Comparison of ENCODE assay signal across 9 cellular contexts in the genomic region with DNA sequence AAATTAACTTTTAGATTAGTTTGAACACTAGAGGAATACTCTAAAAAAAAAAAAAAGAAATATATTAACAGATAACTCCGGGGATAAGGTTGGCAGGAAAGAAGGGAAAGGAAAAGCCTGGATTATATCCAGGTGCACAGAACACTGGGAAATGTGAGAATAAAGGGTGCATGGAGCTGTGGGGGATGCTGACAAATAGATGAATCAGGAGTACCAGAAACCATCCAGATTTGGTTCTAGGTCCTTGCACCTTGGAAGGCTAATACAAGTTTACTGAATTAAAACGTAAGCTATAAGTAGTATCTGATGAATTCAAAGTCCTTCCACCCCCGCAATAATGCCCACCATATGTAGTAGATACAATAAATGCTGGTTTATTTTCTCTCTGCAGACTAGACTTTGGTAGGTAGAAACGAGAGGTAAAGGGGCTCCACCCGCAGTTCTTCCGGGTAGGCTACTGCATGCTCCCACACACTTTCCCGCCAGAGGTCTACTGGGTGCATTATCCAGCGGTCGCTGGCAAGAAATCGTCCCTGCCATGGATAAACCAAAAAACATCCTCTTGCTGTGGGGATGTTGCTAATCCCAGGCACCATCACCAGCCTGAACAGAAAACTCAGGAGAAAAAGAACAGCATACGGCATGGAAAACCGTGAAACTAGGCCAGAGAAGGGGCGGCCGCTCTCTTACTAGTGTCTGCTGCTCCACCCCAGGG. TPM values are rescaled to one million over a fixed set of nuclear protein-coding genes. Genes with fewer than 3 reads are reported as not detected.
DNase-seq lines count a peak whose midpoint lies in the region; ATAC-seq and TF ChIP-seq lines count a peak whose summit lies in the region.
"Had no signal": no experiment of that assay in that cellular context is flagged by ENCODE, and none has a peak within 500 bp of the region (broad histone marks: within the 10 kb centered on the region; RNA-seq: fewer than 3 reads in every experiment).

No MANE protein-coding gene starts in this region.

- 55 to 65% methylated on average over 5 to 14 of the region's 14 CpGs for WGBS in endodermal cell (ENCODE audit: insufficient coverage in 1 of 2, insufficient read length in 1 of 2), 2 experiments

- no peaks in the 10 kb centered on the region for H3K36me3 ChIP-seq in endodermal cell (ENCODE audit: control insufficient read depth, insufficient read depth, low read length)

- POLR2A ChIA-PET in naive thymus-derived CD8-positive, alpha-beta T cell (lab: Charles Lee): no interaction called here

- ATAC-seq in stimulated activated naive CD8-positive, alpha-beta T cell treated with anti-CD3 and anti-CD28 coated beads, Interleukin-15, Interleukin-2, amounts not matched to agents 100 U/mL and 50 U/mL, for 24 hours: no peak
- no peak for ATAC-seq in naive thymus-derived CD8-positive, alpha-beta T cell
- ATAC-seq in GM19397 (IDR thresholded peaks at IDR 0.05; ENCODE audit: unreplicated experiment): no peak
- ATAC-seq in HG03135 (IDR thresholded peaks at IDR 0.05; ENCODE audit: unreplicated experiment): no peak

- H3K4me1 Mint-ChIP-seq in stimulated activated naive CD8-positive, alpha-beta T cell treated with anti-CD3 and anti-CD28 coated beads, Interleukin-15, Interleukin-2, amounts not matched to agents 100 ng/mL and 50 ng/mL, for 24 hours (ENCODE audit: low read depth): peaks cover 13% of the 10 kb centered on the region
- H3K4me1 Mint-ChIP-seq in endodermal cell: peaks cover 7% of the 10 kb centered on the region
- H3K4me1 Mint-ChIP-seq in naive thymus-derived CD8-positive, alpha-beta T cell: peaks cover 5 to 15% (median 12%) of the 10 kb centered on the region in 4 donors

- peaks cover 70% of the 10 kb centered on the region for H3K27me3 Mint-ChIP-seq in stimulated activated naive CD8-positive, alpha-beta T cell treated with anti-CD3 and anti-CD28 coated beads, Interleukin-15, Interleukin-2, amounts not matched to agents 100 ng/mL and 50 ng/mL, for 24 hours
- peaks cover 66% of the 10 kb centered on the region for H3K27me3 Mint-ChIP-seq in endodermal cell (ENCODE audit: insufficient read depth)
- H3K27me3 Mint-ChIP-seq in naive thymus-derived CD8-positive, alpha-beta T cell: peaks cover 18 to 73% (median 47%) of the 10 kb centered on the region in 5 donors

- peaks cover 3% of the 10 kb centered on the region for H3K9me3 Mint-ChIP-seq in stimulated activated naive CD8-positive, alpha-beta T cell treated with anti-CD3 and anti-CD28 coated beads, Interleukin-15, Interleukin-2, amounts not matched to agents 100 ng/mL and 50 ng/mL, for 24 hours
- no peaks in the 10 kb centered on the region for H3K9me3 Mint-ChIP-seq in endodermal cell
- H3K9me3 Mint-ChIP-seq in naive thymus-derived CD8-positive, alpha-beta T cell: peaks cover 0 to 9% (median 5%) of the 10 kb centered on the region in 9 donors
- H3K9me3 Mint-ChIP-seq: T-helper 1 cell treated with Interleukin-12 subunit alpha and Interleukin-12 subunit beta and Interleukin-4 antibody, amounts not matched to agents 30 μg/mL and 1 μg/mL, for 36 hours had no signal

- no peak overlapping the region for H3K4me3 ChIP-seq in endodermal cell (ENCODE audit: low read length)

- no peak for DNase-seq in stimulated activated naive CD8-positive, alpha-beta T cell treated with anti-CD3 and anti-CD28 coated beads, Interleukin-15, Interleukin-2, amounts not matched to agents 100 U/mL and 50 U/mL, for 24 hours
- DNase-seq in endodermal cell (no peak), NCI-H2029 treated with DMSO at 0.1 percent for 48 hours (lab: John Stamatoyannopoulos, UW) (no peak), HuH-7.5 (ENCODE audit: low spot score) (no peak)
- DNase-seq in naive thymus-derived CD8-positive, alpha-beta T cell: no peak

- peak overlapping the region; percentile 49 for H3K4me3 Mint-ChIP-seq in stimulated activated naive CD8-positive, alpha-beta T cell treated with anti-CD3 and anti-CD28 coated beads, Interleukin-15, Interleukin-2, amounts not matched to agents 100 ng/mL and 50 ng/mL, for 24 hours
- H3K4me3 Mint-ChIP-seq in endodermal cell: peak overlapping the region; percentile 56
- peak overlapping the region in 9 of 10 donors; percentile 15 to 75 (median 55) for H3K4me3 Mint-ChIP-seq in naive thymus-derived CD8-positive, alpha-beta T cell
- H3K4me3 Mint-ChIP-seq: T-helper 1 cell treated with Interleukin-12 subunit alpha and Interleukin-12 subunit beta and Interleukin-4 antibody, amounts not matched to agents 30 μg/mL and 1 μg/mL, for 36 hours had no signal

- no peak overlapping the region for H3K27ac ChIP-seq in endodermal cell (ENCODE audit: low read depth, low read length)

- H3K27me3 ChIP-seq in endodermal cell (ENCODE audit: control insufficient read depth, insufficient read depth, low read length, poor library complexity, severe bottlenecking): peaks cover 77% of the 10 kb centered on the region

- H3K9ac ChIP-seq in endodermal cell (ENCODE audit: extremely low read depth, low read length, poor library complexity, severe bottlenecking): no peak overlapping the region

- H3K36me3 Mint-ChIP-seq in stimulated activated naive CD8-positive, alpha-beta T cell treated with anti-CD3 and anti-CD28 coated beads, Interleukin-15, Interleukin-2, amounts not matched to agents 100 ng/mL and 50 ng/mL, for 24 hours (ENCODE audit: low read depth): no peaks in the 10 kb centered on the region
- H3K36me3 Mint-ChIP-seq in endodermal cell (ENCODE audit: low read depth): no peaks in the 10 kb centered on the region
- peaks cover 0 to 5% (median 0%) of the 10 kb centered on the region in 3 donors for H3K36me3 Mint-ChIP-seq in naive thymus-derived CD8-positive, alpha-beta T cell

- H3K9me3 ChIP-seq in endodermal cell (ENCODE audit: control insufficient read depth, low read length): no peaks in the 10 kb centered on the region

- no peaks in the 10 kb centered on the region for H3K4me1 ChIP-seq in endodermal cell (ENCODE audit: control insufficient read depth, insufficient read depth, low read length)

- TF ChIP-seq CTCF in endodermal cell (conservative IDR thresholded peaks at IDR 0.05): no peak

- H3K27ac Mint-ChIP-seq in stimulated activated naive CD8-positive, alpha-beta T cell treated with anti-CD3 and anti-CD28 coated beads, Interleukin-15, Interleukin-2, amounts not matched to agents 100 ng/mL and 50 ng/mL, for 24 hours: no peak overlapping the region
- H3K27ac Mint-ChIP-seq in endodermal cell: no peak overlapping the region
- no peak overlapping the region for H3K27ac Mint-ChIP-seq in naive thymus-derived CD8-positive, alpha-beta T cell
- H3K27ac Mint-ChIP-seq: T-helper 1 cell treated with Interleukin-12 subunit alpha and Interleukin-12 subunit beta and Interleukin-4 antibody, amounts not matched to agents 30 μg/mL and 1 μg/mL, for 36 hours had no signal

RNA-seq across cellular contexts. Expression of a gene that starts 1.6 kb away (rescaled TPM):
- total RNA-seq in endodermal cell: under 1 TPM in 1 of 2 donors, not detected in 1; 0.57 TPM
- polyA plus RNA-seq in endodermal cell (2013, experiment 1 of 2): 2.8 TPM
- 2.9 TPM for polyA plus RNA-seq in endodermal cell (2013, experiment 2 of 2)
- not detected for total RNA-seq in naive thymus-derived CD8-positive, alpha-beta T cell
- not detected for polyA plus RNA-seq in naive thymus-derived CD8-positive, alpha-beta T cell

RNA-seq across cellular contexts. Expression of a gene that starts 47.0 kb away (rescaled TPM):
- total RNA-seq in endodermal cell: not detected
- polyA plus RNA-seq in endodermal cell (2013, experiment 1 of 2): not detected
- not detected for polyA plus RNA-seq in endodermal cell (2013, experiment 2 of 2)
- 1 to 10 TPM; 3.9 TPM for total RNA-seq in naive thymus-derived CD8-positive, alpha-beta T cell
- 100 to 1,000 TPM in 1 of 3 donors, 1 to 10 TPM in 2; 2.6 to 148 (median 3.0) TPM for polyA plus RNA-seq in naive thymus-derived CD8-positive, alpha-beta T cell

Comparison
In these comparisons a context has a peak if more than half of its experiments do, and no peak if none do; other contexts are left out.
1. RNA of a gene that starts 47.0 kb away (total RNA-seq): 3.9 TPM in naive thymus-derived CD8-positive, alpha-beta T cell; not detected in endodermal cell; every median in the first group is over 4 times any median in the second.
2. Peak in every context shown above with its lines, with median percentiles within 50 percentile points of each other: H3K4me3 Mint-ChIP-seq.